ENCODE assay signal across 8 cellular contexts in the genomic region with DNA sequence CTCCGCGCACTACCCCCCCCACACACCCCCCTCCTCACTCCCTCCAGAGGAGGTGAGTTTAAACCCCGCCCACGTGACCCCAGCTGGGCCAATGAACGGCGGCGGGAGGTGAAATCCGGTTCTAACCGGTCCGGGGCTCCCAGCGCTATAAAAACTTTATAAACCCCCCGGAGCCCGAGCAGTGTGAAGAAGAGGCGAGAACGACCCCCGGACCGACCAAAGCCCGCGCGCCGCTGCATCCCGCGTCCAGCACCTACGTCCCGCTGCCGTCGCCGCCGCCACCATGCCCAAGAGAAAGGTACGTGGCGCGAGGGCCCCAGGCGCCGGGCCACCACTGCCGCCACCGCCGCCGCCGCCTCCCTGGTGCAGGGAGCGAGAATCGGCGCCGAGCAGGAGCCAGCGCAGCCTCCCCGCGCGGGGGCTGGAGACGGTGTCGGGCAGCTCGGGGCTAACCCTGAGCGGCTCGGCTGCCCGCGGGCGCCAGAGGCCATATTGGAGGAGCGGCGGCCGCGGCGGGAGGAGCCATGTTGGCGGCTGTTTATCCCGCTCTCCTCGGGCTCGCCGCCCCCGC. TPM values are rescaled to one million over a fixed set of nuclear protein-coding genes. Genes with fewer than 3 reads are reported as not detected.
DNase-seq lines count a peak whose midpoint lies in the region; ATAC-seq lines count a peak whose summit lies in the region.

Gene HMGN2 (plus strand): TSS at position 111 of the 571 bp plus-strand sequence. CDS start 173 bp downstream, at position 284.

- peak within 1 kb of the TSS; percentile 92 to 99 (median 97) for H3K27ac Mint-ChIP-seq in naive B cell

- peak within 1 kb of the TSS; percentile 85 to 99 (median 98) for H3K4me3 Mint-ChIP-seq in naive B cell

- no peaks in the 10 kb centered on the region for H3K9me3 Mint-ChIP-seq in naive B cell

- no peaks in the 10 kb centered on the region for H3K27me3 Mint-ChIP-seq in naive B cell

- ATAC-seq in GM21526 (IDR thresholded peaks at IDR 0.05; ENCODE audit: low FRiP score, unreplicated experiment) (peak; percentile 54), naive B cell (ENCODE audit: low read depth in 2 of 2) (peak; percentile 70)

- H3K4me1 Mint-ChIP-seq in naive B cell, result peaks cover 25 to 46% (median 34%) of the 10 kb centered on the region in 3 donors

- peaks cover under 1 to 1% of the 10 kb centered on the region in 2 donors for H3K36me3 Mint-ChIP-seq in naive B cell

- DNase-seq in D341Med (ENCODE audit: low spot score) (peak; percentile 87), HuH-7.5 (ENCODE audit: low spot score) (peak; percentile 70), RPMI7951 (ENCODE audit: low read depth) (peak; percentile 85), activated T-helper 1 cell treated with Interleukin-2 at 50 U/mL for 16 hours (ENCODE audit: low read depth) (peak; percentile 80), fibroblast of gingiva (ENCODE audit: low read depth) (peak; percentile 80), naive B cell (peak; percentile 84)
- DNase-seq in stimulated activated CD8-positive, alpha-beta memory T cell treated with anti-CD3 and anti-CD28 coated beads, Interleukin-7, amount 100 ng/mL, for 48 hours (ENCODE audit: extremely low read depth in 1 of 2, low read depth in 1 of 2), result peak; percentile 67 to 90

RNA-seq across cellular contexts. Expression of gene HMGN2, which starts in this region (rescaled TPM):
- 738 and 772 TPM in 2 replicates for total RNA-seq in RPMI7951 (2014; rRNA removed; shearing (Covaris generic))
- 1,000 to 10,000 TPM in 3 of 6 donors, 100 to 1,000 TPM in 3; 939 to 1,353 (median 1,048) TPM for polyA plus RNA-seq in naive B cell (ENCODE audit: low read depth in 6 of 6)

Comparison
In these comparisons a context has a peak if more than half of its experiments do, and no peak if none do; other contexts are left out.
1. Peak in every context shown above with its lines: DNase-seq and ATAC-seq.